ENCODE assay signal across 8 cellular contexts in genomic region chr6:100229512-100229911, GRCh38.
DNase-seq lines count a peak whose midpoint lies in the region; ATAC-seq and TF ChIP-seq lines count a peak whose summit lies in the region.
"Had no signal": no experiment of that assay in that cellular context is flagged by ENCODE, and none has a peak within 500 bp of the region (broad histone marks: within the 10 kb centered on the region; RNA-seq: fewer than 3 reads in every experiment).

No MANE protein-coding gene starts in this region.

- H3K9ac ChIP-seq in endodermal cell (ENCODE audit: extremely low read depth, low read length, poor library complexity, severe bottlenecking): no peak overlapping the region

- 80 to 94% methylated on average over 4 to 5 of the region's 5 CpGs for WGBS in endodermal cell (ENCODE audit: insufficient coverage in 1 of 2, insufficient read length in 1 of 2), 2 experiments

- no peak for TF ChIP-seq CTCF in endodermal cell (conservative IDR thresholded peaks at IDR 0.05)
- no peak for TF ChIP-seq CTCF in progenitor cell of endocrine pancreas (IDR thresholded peaks at IDR 0.05; ENCODE audit: unreplicated experiment)

- H3K27ac Mint-ChIP-seq in endodermal cell (peak overlapping the region; percentile 41), progenitor cell of endocrine pancreas (peak overlapping the region; percentile 84)

- H3K27ac ChIP-seq in endodermal cell (ENCODE audit: low read depth, low read length): no peak overlapping the region
- H3K27ac ChIP-seq: neutrophil had no signal

- H3K4me1 Mint-ChIP-seq in endodermal cell (peaks cover 20% of the 10 kb centered on the region), progenitor cell of endocrine pancreas (ENCODE audit: low read depth) (peaks cover 39% of the 10 kb centered on the region)

- peak; percentile 21 for DNase-seq in NCI-H2227 (lab: John Stamatoyannopoulos, UW; ENCODE audit: unreplicated experiment)
- no peak for DNase-seq in endodermal cell
- DNase-seq in progenitor cell of endocrine pancreas (ENCODE audit: low spot score, unreplicated experiment): no peak
- no peak for DNase-seq in medulla oblongata (ENCODE audit: extremely low spot score)
- no peak for DNase-seq in RKO (ENCODE audit: low spot score)

- H3K27me3 Mint-ChIP-seq in endodermal cell (ENCODE audit: insufficient read depth) (peaks cover 4% of the 10 kb centered on the region), progenitor cell of endocrine pancreas (no peaks in the 10 kb centered on the region)

- H3K4me1 ChIP-seq in endodermal cell (ENCODE audit: control insufficient read depth, insufficient read depth, low read length): peaks cover 3% of the 10 kb centered on the region

- H3K9me3 Mint-ChIP-seq in endodermal cell (no peaks in the 10 kb centered on the region), progenitor cell of endocrine pancreas (ENCODE audit: low read depth) (no peaks in the 10 kb centered on the region)

- H3K36me3 ChIP-seq in endodermal cell (ENCODE audit: control insufficient read depth, insufficient read depth, low read length): no peaks in the 10 kb centered on the region
- H3K36me3 ChIP-seq: neutrophil had no signal

- H3K36me3 Mint-ChIP-seq in endodermal cell (ENCODE audit: low read depth): no peaks in the 10 kb centered on the region
- H3K36me3 Mint-ChIP-seq in progenitor cell of endocrine pancreas (ENCODE audit: insufficient read depth): no peaks in the 10 kb centered on the region

- no peaks in the 10 kb centered on the region for H3K9me3 ChIP-seq in endodermal cell (ENCODE audit: control insufficient read depth, low read length)
- H3K9me3 ChIP-seq: neutrophil had no signal

- H3K4me3 ChIP-seq in endodermal cell (ENCODE audit: low read length): peak overlapping the region; percentile 64

- H3K4me3 Mint-ChIP-seq in endodermal cell: peak overlapping the region; percentile 59
- peak overlapping the region; percentile 70 for H3K4me3 Mint-ChIP-seq in progenitor cell of endocrine pancreas (ENCODE audit: low read depth)

- H3K27me3 ChIP-seq in endodermal cell (ENCODE audit: control insufficient read depth, insufficient read depth, low read length, poor library complexity, severe bottlenecking): no peaks in the 10 kb centered on the region

- ATAC-seq in GM19438 (IDR thresholded peaks at IDR 0.05; ENCODE audit: low read depth, unreplicated experiment): peak; percentile 0
- no peak for ATAC-seq in GM21423 (IDR thresholded peaks at IDR 0.05; ENCODE audit: unreplicated experiment)
